In genomic region chr14:69703047-69704046, GRCh38 we compare ENCODE assay signal across 1 cellular context.
TF ChIP-seq lines count a peak whose summit lies in the region.

No MANE protein-coding gene starts in this region.

TF ChIP-seq in HepG2, 621 proteins besides CTCF, POLR2A, EP300 and RAD21 (continued from another document and continues in another):
- TF ChIP-seq PRDM15 (CRISPR knock-in tag; IDR thresholded peaks at IDR 0.05) = no peak
- TF ChIP-seq DZIP1 (CRISPR knock-in tag; IDR thresholded peaks at IDR 0.05) = no peak
- no peak for TF ChIP-seq CBFB (CRISPR knock-in tag; IDR thresholded peaks at IDR 0.05)
- no peak for TF ChIP-seq ZNF468 (CRISPR knock-in tag; IDR thresholded peaks at IDR 0.05)
- no peak for TF ChIP-seq PHF21A (CRISPR knock-in tag; IDR thresholded peaks at IDR 0.05)
- no peak for TF ChIP-seq MIER2 (CRISPR knock-in tag; IDR thresholded peaks at IDR 0.05)
- TF ChIP-seq NR2F2 (IDR thresholded peaks at IDR 0.05; ENCODE audit: borderline replicate concordance, low read depth) = peak; percentile 65
- no peak for TF ChIP-seq MTERF4 (CRISPR knock-in tag; IDR thresholded peaks at IDR 0.05)
- TF ChIP-seq ZNF350 (CRISPR knock-in tag; IDR thresholded peaks at IDR 0.05; ENCODE audit: borderline replicate concordance, low read depth) = no peak
- TF ChIP-seq MTA3 (CRISPR knock-in tag; IDR thresholded peaks at IDR 0.05) = no peak
- TF ChIP-seq, protein P1, sequence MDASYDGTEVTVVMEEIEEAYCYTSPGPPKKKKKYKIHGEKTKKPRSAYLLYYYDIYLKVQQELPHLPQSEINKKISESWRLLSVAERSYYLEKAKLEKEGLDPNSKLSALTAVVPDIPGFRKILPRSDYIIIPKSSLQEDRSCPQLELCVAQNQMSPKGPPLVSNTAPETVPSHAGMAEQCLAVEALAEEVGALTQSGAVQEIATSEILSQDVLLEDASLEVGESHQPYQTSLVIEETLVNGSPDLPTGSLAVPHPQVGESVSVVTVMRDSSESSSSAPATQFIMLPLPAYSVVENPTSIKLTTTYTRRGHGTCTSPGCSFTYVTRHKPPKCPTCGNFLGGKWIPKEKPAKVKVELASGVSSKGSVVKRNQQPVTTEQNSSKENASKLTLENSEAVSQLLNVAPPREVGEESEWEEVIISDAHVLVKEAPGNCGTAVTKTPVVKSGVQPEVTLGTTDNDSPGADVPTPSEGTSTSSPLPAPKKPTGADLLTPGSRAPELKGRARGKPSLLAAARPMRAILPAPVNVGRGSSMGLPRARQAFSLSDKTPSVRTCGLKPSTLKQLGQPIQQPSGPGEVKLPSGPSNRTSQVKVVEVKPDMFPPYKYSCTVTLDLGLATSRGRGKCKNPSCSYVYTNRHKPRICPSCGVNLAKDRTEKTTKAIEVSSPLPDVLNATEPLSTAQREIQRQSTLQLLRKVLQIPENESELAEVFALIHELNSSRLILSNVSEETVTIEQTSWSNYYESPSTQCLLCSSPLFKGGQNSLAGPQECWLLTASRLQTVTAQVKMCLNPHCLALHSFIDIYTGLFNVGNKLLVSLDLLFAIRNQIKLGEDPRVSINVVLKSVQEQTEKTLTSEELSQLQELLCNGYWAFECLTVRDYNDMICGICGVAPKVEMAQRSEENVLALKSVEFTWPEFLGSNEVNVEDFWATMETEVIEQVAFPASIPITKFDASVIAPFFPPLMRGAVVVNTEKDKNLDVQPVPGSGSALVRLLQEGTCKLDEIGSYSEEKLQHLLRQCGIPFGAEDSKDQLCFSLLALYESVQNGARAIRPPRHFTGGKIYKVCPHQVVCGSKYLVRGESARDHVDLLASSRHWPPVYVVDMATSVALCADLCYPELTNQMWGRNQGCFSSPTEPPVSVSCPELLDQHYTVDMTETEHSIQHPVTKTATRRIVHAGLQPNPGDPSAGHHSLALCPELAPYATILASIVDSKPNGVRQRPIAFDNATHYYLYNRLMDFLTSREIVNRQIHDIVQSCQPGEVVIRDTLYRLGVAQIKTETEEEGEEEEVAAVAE (CRISPR knock-in tag; IDR thresholded peaks at IDR 0.05; ENCODE audit: borderline replicate concordance) = no peak
- TF ChIP-seq, protein P2, sequence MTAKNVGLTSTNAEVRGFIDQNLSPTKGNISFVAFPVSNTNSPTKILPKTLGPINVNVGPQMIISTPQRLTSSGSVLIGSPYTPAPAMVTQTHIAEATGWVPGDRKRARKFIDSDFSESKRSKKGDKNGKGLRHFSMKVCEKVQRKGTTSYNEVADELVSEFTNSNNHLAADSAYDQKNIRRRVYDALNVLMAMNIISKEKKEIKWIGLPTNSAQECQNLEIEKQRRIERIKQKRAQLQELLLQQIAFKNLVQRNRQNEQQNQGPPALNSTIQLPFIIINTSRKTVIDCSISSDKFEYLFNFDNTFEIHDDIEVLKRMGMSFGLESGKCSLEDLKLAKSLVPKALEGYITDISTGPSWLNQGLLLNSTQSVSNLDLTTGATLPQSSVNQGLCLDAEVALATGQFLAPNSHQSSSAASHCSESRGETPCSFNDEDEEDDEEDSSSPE (CRISPR knock-in tag; IDR thresholded peaks at IDR 0.05) = no peak
- no peak for TF ChIP-seq PHF20 (CRISPR knock-in tag; IDR thresholded peaks at IDR 0.05)
- no peak for TF ChIP-seq ZKSCAN5 (CRISPR knock-in tag; IDR thresholded peaks at IDR 0.05)
- TF ChIP-seq PBX3 (CRISPR knock-in tag; IDR thresholded peaks at IDR 0.05; ENCODE audit: borderline replicate concordance) = no peak
- TF ChIP-seq HHEX (CRISPR knock-in tag; IDR thresholded peaks at IDR 0.05) = no peak
- TF ChIP-seq, protein P3, sequence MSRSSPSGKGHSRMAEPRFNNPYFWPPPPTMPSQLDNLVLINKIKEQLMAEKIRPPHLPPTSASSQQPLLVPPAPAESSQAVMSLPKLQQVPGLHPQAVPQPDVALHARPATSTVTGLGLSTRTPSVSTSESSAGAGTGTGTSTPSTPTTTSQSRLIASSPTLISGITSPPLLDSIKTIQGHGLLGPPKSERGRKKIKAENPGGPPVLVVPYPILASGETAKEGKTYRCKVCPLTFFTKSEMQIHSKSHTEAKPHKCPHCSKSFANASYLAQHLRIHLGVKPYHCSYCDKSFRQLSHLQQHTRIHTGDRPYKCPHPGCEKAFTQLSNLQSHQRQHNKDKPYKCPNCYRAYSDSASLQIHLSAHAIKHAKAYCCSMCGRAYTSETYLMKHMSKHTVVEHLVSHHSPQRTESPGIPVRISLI (CRISPR knock-in tag; IDR thresholded peaks at IDR 0.05; ENCODE audit: borderline replicate concordance) = no peak
- 0 out of 2 replicates have a peak, but pooled peaks have one; percentile 31 for TF ChIP-seq TARDBP (CRISPR knock-in tag; IDR thresholded peaks at IDR 0.05)
- TF ChIP-seq KLF16 (CRISPR knock-in tag; IDR thresholded peaks at IDR 0.05) = no peak
- TF ChIP-seq, protein P4, sequence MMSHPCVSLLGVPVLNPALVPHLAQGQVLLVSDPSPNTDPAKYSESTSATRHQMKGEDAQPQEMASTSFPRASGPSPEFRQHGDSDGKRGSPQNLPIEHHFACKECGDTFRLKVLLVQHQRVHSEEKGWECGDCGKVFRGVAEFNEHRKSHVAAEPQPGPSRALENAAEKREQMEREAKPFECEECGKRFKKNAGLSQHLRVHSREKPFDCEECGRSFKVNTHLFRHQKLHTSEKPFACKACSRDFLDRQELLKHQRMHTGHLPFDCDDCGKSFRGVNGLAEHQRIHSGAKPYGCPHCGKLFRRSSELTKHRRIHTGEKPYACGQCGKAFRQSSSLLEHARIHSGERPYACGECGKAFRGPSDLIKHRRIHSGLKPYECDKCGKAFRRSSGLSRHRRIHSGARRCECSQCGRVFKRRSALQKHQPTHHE (CRISPR knock-in tag; IDR thresholded peaks at IDR 0.05; ENCODE audit: borderline replicate concordance) = no peak
- no peak for TF ChIP-seq TGIF2 (CRISPR knock-in tag; IDR thresholded peaks at IDR 0.05)
- no peak for TF ChIP-seq ZNF337 (CRISPR knock-in tag; IDR thresholded peaks at IDR 0.05; ENCODE audit: borderline replicate concordance, low read depth)
- TF ChIP-seq ATF6 (CRISPR knock-in tag; conservative IDR thresholded peaks at IDR 0.05) = no peak
- TF ChIP-seq, protein P5, sequence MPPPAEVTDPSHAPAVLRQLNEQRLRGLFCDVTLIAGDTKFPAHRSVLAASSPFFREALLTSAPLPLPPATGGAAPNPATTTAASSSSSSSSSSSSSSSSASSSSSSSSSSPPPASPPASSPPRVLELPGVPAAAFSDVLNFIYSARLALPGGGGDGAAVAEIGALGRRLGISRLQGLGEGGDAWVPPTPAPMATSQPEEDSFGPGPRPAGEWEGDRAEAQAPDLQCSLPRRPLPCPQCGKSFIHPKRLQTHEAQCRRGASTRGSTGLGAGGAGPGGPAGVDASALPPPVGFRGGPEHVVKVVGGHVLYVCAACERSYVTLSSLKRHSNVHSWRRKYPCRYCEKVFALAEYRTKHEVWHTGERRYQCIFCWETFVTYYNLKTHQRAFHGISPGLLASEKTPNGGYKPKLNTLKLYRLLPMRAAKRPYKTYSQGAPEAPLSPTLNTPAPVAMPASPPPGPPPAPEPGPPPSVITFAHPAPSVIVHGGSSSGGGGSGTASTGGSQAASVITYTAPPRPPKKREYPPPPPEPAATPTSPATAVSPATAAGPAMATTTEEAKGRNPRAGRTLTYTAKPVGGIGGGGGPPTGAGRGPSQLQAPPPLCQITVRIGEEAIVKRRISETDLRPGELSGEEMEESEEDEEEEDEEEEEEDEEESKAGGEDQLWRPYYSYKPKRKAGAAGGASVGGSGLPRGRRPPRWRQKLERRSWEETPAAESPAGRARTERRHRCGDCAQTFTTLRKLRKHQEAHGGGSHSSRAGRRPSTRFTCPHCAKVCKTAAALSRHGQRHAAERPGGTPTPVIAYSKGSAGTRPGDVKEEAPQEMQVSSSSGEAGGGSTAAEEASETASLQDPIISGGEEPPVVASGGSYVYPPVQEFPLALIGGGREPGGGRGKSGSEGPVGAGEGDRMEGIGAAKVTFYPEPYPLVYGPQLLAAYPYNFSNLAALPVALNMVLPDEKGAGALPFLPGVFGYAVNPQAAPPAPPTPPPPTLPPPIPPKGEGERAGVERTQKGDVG (CRISPR knock-in tag; IDR thresholded peaks at IDR 0.05; ENCODE audit: borderline replicate concordance) = 0 out of 2 replicates have a peak, but pooled peaks have one; percentile 61
- no peak for TF ChIP-seq AHR (CRISPR knock-in tag; IDR thresholded peaks at IDR 0.05)
- no peak for TF ChIP-seq TCF12 (IDR thresholded peaks at IDR 0.05)
- TF ChIP-seq TCF12 (CRISPR knock-in tag; IDR thresholded peaks at IDR 0.05) = no peak
- TF ChIP-seq RCOR2 (CRISPR knock-in tag; IDR thresholded peaks at IDR 0.05) = no peak
- TF ChIP-seq TRIM22 (IDR thresholded peaks at IDR 0.05) = no peak
